1 cellular context compared by ENCODE assay signal in genomic region chr12:130547480-130548155, GRCh38.
TF ChIP-seq lines count a peak whose summit lies in the region.

No MANE protein-coding gene starts in this region.

TF ChIP-seq in SK-N-SH, 30 proteins besides CTCF, POLR2A, EP300 and RAD21 (continued from another document):
- TF ChIP-seq ZBTB33 (IDR thresholded peaks at IDR 0.05; ENCODE audit: borderline replicate concordance, low read depth) (no peak), GABPA (IDR thresholded peaks at IDR 0.05; ENCODE audit: low read depth) (no peak), REST (IDR thresholded peaks at IDR 0.05; ENCODE audit: low read depth, low read length) (no peak), ELF1 (IDR thresholded peaks at IDR 0.05) (no peak), GATA2 (CRISPR knock-in tag; IDR thresholded peaks at IDR 0.05) (peak; percentile 84), TCF12 (IDR thresholded peaks at IDR 0.05) (no peak), EZH2phosphoT487 (IDR thresholded peaks at IDR 0.05; ENCODE audit: borderline replicate concordance, low read depth) (no peak)
